ENCODE assay signal across 15 cellular contexts in genomic region chr13:42011601-42012401, GRCh38. TPM values are rescaled to one million over a fixed set of nuclear protein-coding genes. Genes with fewer than 3 reads are reported as not detected.
A peak's percentile ranks its signal among the peaks of the same experiment; 100 is the strongest.
DNase-seq lines count a peak whose midpoint lies in the region; ATAC-seq, FAIRE-seq and TF ChIP-seq lines count a peak whose summit lies in the region.
"Had no signal": no experiment of that assay in that cellular context is flagged by ENCODE, and none has a peak within 500 bp of the region (broad histone marks: within the 10 kb centered on the region; RNA-seq: fewer than 3 reads in every experiment).

No MANE protein-coding gene starts in this region.

- H3K9ac ChIP-seq in K562 (ENCODE audit: insufficient read depth in 1 of 2, low read depth in 2 of 2, low read length in 2 of 2), result peak overlapping the region in 1 of 2 experiments; percentile 55; a peak in 1 of 4 replicates

- no peaks in the 10 kb centered on the region for H3K9me3 ChIP-seq in K562 (replicated peaks; ENCODE audit: control insufficient read depth, insufficient read depth, low read depth, low read length)
- H3K9me3 ChIP-seq in gastrocnemius medialis, result no peaks in the 10 kb centered on the region

- H3K79me2 ChIP-seq in K562 (ENCODE audit: control insufficient read depth, insufficient read depth, low read length), result no peaks in the 10 kb centered on the region

- intact Hi-C loops in K562 (cut with micrococcal nuclease), result no loop called here
- intact Hi-C loops in gastrocnemius medialis (cut with DNase I; ENCODE audit: low total_unique reads), result loop anchor here (10.0 kb wide), 1 partner anchor 63 kb away; no protein-coding TSS in a partner anchor

- POLR2A ChIA-PET in K562 (lab: Yijun Ruan, JAX), result interaction anchor here (1.5 kb wide), 1 partner anchor 52 kb away, joined by 3 read pairs; no protein-coding TSS in a partner anchor

- WGBS in K562 (ENCODE audit: insufficient coverage, low coverage, missing lambda C conversion rate), result 5% methylated on average over 15 of the region's 16 CpGs

- H3K27ac ChIP-seq in K562 (ENCODE audit: extremely low read depth, low read depth, low read length), result no peak overlapping the region
- no peak overlapping the region for H3K27ac ChIP-seq in gastrocnemius medialis

- DNase-seq in HuH-7.5 (ENCODE audit: low spot score) (peak; percentile 22), K562 (ENCODE audit: extremely low read depth in 1 of 4, low spot score in 3 of 4) (peak; percentile 14 to 34 (median 24)), iPS-NIHi7 (ENCODE audit: extremely low spot score) (peak; percentile 56), gastrocnemius medialis (no peak), middle frontal gyrus (ENCODE audit: extremely low spot score, low spot score) (no peak), omental fat pad (ENCODE audit: low spot score) (no peak)
- DNase-seq: activated CD8-positive, alpha-beta T cell treated with anti-CD3 and anti-CD28 coated beads, Interleukin-2, amount 10 ng/mL, durations not matched to agents 7 days and 5 days; activated naive CD4-positive, alpha-beta T cell treated with anti-CD3 and anti-CD28 coated beads for 36 hours; caudate nucleus; left cardiac atrium; NCI-H2029; T-helper 9 cell had no signal

- peak; percentile 49 for FAIRE-seq in K562 (lab: Jason Lieb, UNC)
- FAIRE-seq: H54 had no signal

- H3K9me1 ChIP-seq in K562 (ENCODE audit: control insufficient read depth, insufficient read depth, low read length), result no peaks in the 10 kb centered on the region

- no peak for TF ChIP-seq EP300 in K562 (IDR thresholded peaks at IDR 0.05; ENCODE audit: low read length)

- H3K4me1 ChIP-seq in K562 (replicated peaks in 1 of 2; ENCODE audit: control insufficient read depth in 2 of 2, insufficient read depth in 2 of 2, low read length in 2 of 2), result peaks cover 0 to 5% of the 10 kb centered on the region in 2 experiments; a peak in 3 of 5 replicates
- peaks cover 0 to 5% of the 10 kb centered on the region in 2 donors for H3K4me1 ChIP-seq in gastrocnemius medialis

- TF ChIP-seq CTCF in K562 (IDR thresholded peaks at IDR 0.05 in 2 of 3, conservative IDR thresholded peaks at IDR 0.05 in 1 of 3; ENCODE audit: insufficient read depth in 2 of 3, low read depth in 1 of 3, low read length in 3 of 3) (no peak), gastrocnemius medialis (IDR thresholded peaks at IDR 0.05 in 4 of 5, conservative IDR thresholded peaks at IDR 0.05 in 1 of 5) (no peak), omental fat pad (IDR thresholded peaks at IDR 0.05) (no peak)

- CTCF ChIA-PET in K562 (lab: Yijun Ruan, JAX; ENCODE audit: low intra/inter-chr PET ratio), result no interaction called here

- in situ Hi-C loops in K562 (cut with MboI), result no loop called here
- in situ Hi-C loops in gastrocnemius medialis (cut with MboI; ENCODE audit: low sequenced_read_pairs in 4 of 4), result no loop called here

- TF ChIP-seq POLR2A in K562 (conservative IDR thresholded peaks at IDR 0.05), result no peak
- TF ChIP-seq POLR2A in gastrocnemius medialis (IDR thresholded peaks at IDR 0.05), result no peak

- no TSS peak for BruUV-seq in K562 (replicated peaks; lab: Mats Ljungman, UMichigan)

- H3K27me3 ChIP-seq in K562 (ENCODE audit: control insufficient read depth in 2 of 2, insufficient read depth in 2 of 2, low read length in 2 of 2) (peaks cover 4% of the 10 kb centered on the region in 2 experiments; a peak in 2 of 5 replicates), gastrocnemius medialis (no peaks in the 10 kb centered on the region)

- no peaks in the 10 kb centered on the region for H3K36me3 ChIP-seq in K562 (ENCODE audit: control insufficient read depth, insufficient read depth, low read length)
- H3K36me3 ChIP-seq in gastrocnemius medialis, result no peaks in the 10 kb centered on the region

- peak overlapping the region; percentile 71 for H3K4me2 ChIP-seq in K562 (ENCODE audit: insufficient read depth, low read length)

- ATAC-seq in K562, result peak; percentile 89
- ATAC-seq in gastrocnemius medialis, result no peak
- ATAC-seq in SK-N-SH treated with all-trans-retinoic acid at 6 μM for 48 hours, result no peak
- ATAC-seq in omental fat pad (ENCODE audit: low FRiP score), result no peak
- ATAC-seq: activated CD8-positive, alpha-beta T cell treated with anti-CD3 and anti-CD28 coated beads, Interleukin-2, amount 10 ng/mL, durations not matched to agents 7 days and 5 days; Panc1 had no signal

- H3K4me3 ChIP-seq in K562 (peak overlapping the region; percentile 10; the same call in 1 of the 2 replicates), gastrocnemius medialis (peak overlapping the region; percentile 4 to 42 (median 22))

- no peak for TF ChIP-seq RAD21 in K562 (CRISPR knock-in tag; conservative IDR thresholded peaks at IDR 0.05 in 1 of 2, IDR thresholded peaks at IDR 0.05 in 1 of 2)

- no peaks in the 10 kb centered on the region for H4K20me1 ChIP-seq in K562 (replicated peaks; ENCODE audit: control insufficient read depth, insufficient read depth, low read length)

- H2AFZ ChIP-seq in K562 (ENCODE audit: low read depth, low read length), result peak overlapping the region; percentile 77

TF ChIP-seq in K562, 482 proteins besides CTCF, POLR2A, EP300 and RAD21 (continues in another document):
- TF ChIP-seq ILK (tag; IDR thresholded peaks at IDR 0.05; ENCODE audit: borderline replicate concordance, low read depth), result no peak
- TF ChIP-seq ZC3H4 (CRISPR knock-in tag; IDR thresholded peaks at IDR 0.05; ENCODE audit: borderline replicate concordance), result no peak
- no peak for TF ChIP-seq BMI1 (IDR thresholded peaks at IDR 0.05; ENCODE audit: low read length)
- no peak for TF ChIP-seq IRF9 (tag; IDR thresholded peaks at IDR 0.05)

TF ChIP-seq in SK-N-SH treated with all-trans-retinoic acid at 6 μM for 48 hours, 23 proteins besides CTCF, POLR2A, EP300 and RAD21 (continues in another document):
- TF ChIP-seq CSDC2 (CRISPR knock-in tag; IDR thresholded peaks at IDR 0.05) (no peak), ZFP3 (CRISPR knock-in tag; IDR thresholded peaks at IDR 0.05) (no peak), ZFP30 (CRISPR knock-in tag; IDR thresholded peaks at IDR 0.05) (no peak), OSR1 (CRISPR knock-in tag; IDR thresholded peaks at IDR 0.05) (no peak), PPARA (CRISPR knock-in tag; IDR thresholded peaks at IDR 0.05; ENCODE audit: borderline replicate concordance) (no peak), SNAI2 (CRISPR knock-in tag; IDR thresholded peaks at IDR 0.05) (no peak)
- TF ChIP-seq, protein P1, sequence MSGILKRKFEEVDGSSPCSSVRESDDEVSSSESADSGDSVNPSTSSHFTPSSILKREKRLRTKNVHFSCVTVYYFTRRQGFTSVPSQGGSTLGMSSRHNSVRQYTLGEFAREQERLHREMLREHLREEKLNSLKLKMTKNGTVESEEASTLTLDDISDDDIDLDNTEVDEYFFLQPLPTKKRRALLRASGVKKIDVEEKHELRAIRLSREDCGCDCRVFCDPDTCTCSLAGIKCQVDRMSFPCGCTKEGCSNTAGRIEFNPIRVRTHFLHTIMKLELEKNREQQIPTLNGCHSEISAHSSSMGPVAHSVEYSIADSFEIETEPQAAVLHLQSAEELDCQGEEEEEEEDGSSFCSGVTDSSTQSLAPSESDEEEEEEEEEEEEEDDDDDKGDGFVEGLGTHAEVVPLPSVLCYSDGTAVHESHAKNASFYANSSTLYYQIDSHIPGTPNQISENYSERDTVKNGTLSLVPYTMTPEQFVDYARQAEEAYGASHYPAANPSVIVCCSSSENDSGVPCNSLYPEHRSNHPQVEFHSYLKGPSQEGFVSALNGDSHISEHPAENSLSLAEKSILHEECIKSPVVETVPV (CRISPR knock-in tag; IDR thresholded peaks at IDR 0.05), result no peak

RNA-seq across cellular contexts. Expression of gene DGKH, which starts 36.6 kb away (rescaled TPM):
- total RNA-seq in K562 (2011; cell fraction: chromatin; rRNA removed; ENCODE audit: low replicate concordance), result 12.5 and 31.3 TPM in 2 replicates
- total RNA-seq in K562 (2011; cell fraction: nucleolus; rRNA removed), result 5.2 and 5.9 TPM in 2 replicates
- 16.3 and 34.4 TPM in 2 replicates for total RNA-seq in K562 (2011; cell fraction: nucleoplasm; rRNA removed)
- total RNA-seq in K562 (2014; rRNA removed) (2.0 TPM in 2 replicates), K562 (2014; rRNA removed; fragmentation: Illumina TruSeq; extraction: Trizol) (4.4 and 5.7 TPM in 2 replicates), K562 (2015; rRNA removed; fragmentation: Illumina TruSeq; extraction: Trizol) (3.3 and 3.5 TPM in 2 replicates), K562 (2021) (3.9 and 4.1 TPM in 2 replicates), gastrocnemius medialis (1 to 10 TPM; 2.2 to 3.7 (median 3.0) TPM), omental fat pad (10 to 100 TPM in 3 of 4 donors, 1 to 10 TPM in 1; 9.7 to 24.7 (median 17.6) TPM)
- polyA plus RNA-seq in K562 (2011; rRNA removed) (2.7 and 3.1 TPM in 2 replicates), K562 (2014; fragmentation: Illumina TruSeq; extraction: Trizol) (2.5 and 3.6 TPM in 2 replicates), K562 (2014; fragmentation: Nextera tagmentation; extraction: Ambion mirVana) (under 1 TPM; 0.38 to 0.77 TPM), K562 (2014; rRNA removed) (1.5 and 1.6 TPM in 2 replicates)
- polyA plus RNA-seq in K562 (2011; cell fraction: cytosol; rRNA removed), result 0.76 and 1.4 TPM in 2 replicates
- 3.7 and 4.1 TPM in 2 replicates for polyA plus RNA-seq in K562 (2011; cell fraction: nucleus; rRNA removed)
- 1.5 and 1.8 TPM in 2 replicates for polyA plus RNA-seq in K562 (2012)
- polyA minus RNA-seq in K562 (2011; rRNA and poly(A)+ RNA removed), result 15.6 and 19.6 TPM in 2 replicates
- 3.5 and 3.6 TPM in 2 replicates for polyA minus RNA-seq in K562 (2011; cell fraction: cytosol; rRNA and poly(A)+ RNA removed)
- polyA minus RNA-seq in K562 (2011; cell fraction: nucleus; rRNA and poly(A)+ RNA removed), result 6.2 and 12.8 TPM in 2 replicates

RNA-seq across cellular contexts. Expression of gene VWA8, which starts 50.9 kb away (rescaled TPM):
- total RNA-seq in K562 (2011; cell fraction: chromatin; rRNA removed; ENCODE audit: low replicate concordance), result 51.5 and 98.5 TPM in 2 replicates
- 19.5 and 33.3 TPM in 2 replicates for total RNA-seq in K562 (2011; cell fraction: nucleolus; rRNA removed)
- total RNA-seq in K562 (2011; cell fraction: nucleoplasm; rRNA removed), result 28.0 and 37.8 TPM in 2 replicates
- total RNA-seq in K562 (2014; rRNA removed) (12.6 and 13.3 TPM in 2 replicates), K562 (2014; rRNA removed; fragmentation: Illumina TruSeq; extraction: Trizol) (18.1 and 18.5 TPM in 2 replicates), K562 (2015; rRNA removed; fragmentation: Illumina TruSeq; extraction: Trizol) (13.5 and 15.8 TPM in 2 replicates), K562 (2021) (17.3 and 21.5 TPM in 2 replicates), gastrocnemius medialis (10 to 100 TPM; 24.7 to 37.9 (median 29.7) TPM), omental fat pad (10 to 100 TPM; 12.4 to 24.7 (median 18.3) TPM)
- polyA plus RNA-seq in K562 (2011; rRNA removed) (12.4 and 13.2 TPM in 2 replicates), K562 (2014; fragmentation: Illumina TruSeq; extraction: Trizol) (10.2 and 13.7 TPM in 2 replicates), K562 (2014; fragmentation: Nextera tagmentation; extraction: Ambion mirVana) (1 to 10 TPM; 2.1 to 2.5 TPM), K562 (2014; rRNA removed) (7.9 and 9.1 TPM in 2 replicates)
- 3.6 and 6.2 TPM in 2 replicates for polyA plus RNA-seq in K562 (2011; cell fraction: cytosol; rRNA removed)
- polyA plus RNA-seq in K562 (2011; cell fraction: nucleus; rRNA removed), result 15.2 and 18.6 TPM in 2 replicates
- 10.8 and 11.4 TPM in 2 replicates for polyA plus RNA-seq in K562 (2012)
- polyA minus RNA-seq in K562 (2011; rRNA and poly(A)+ RNA removed), result 47.7 and 54.5 TPM in 2 replicates
- 13.7 and 14.8 TPM in 2 replicates for polyA minus RNA-seq in K562 (2011; cell fraction: cytosol; rRNA and poly(A)+ RNA removed)
- 51.6 and 66.0 TPM in 2 replicates for polyA minus RNA-seq in K562 (2011; cell fraction: nucleus; rRNA and poly(A)+ RNA removed)

Comparison
In these comparisons a context has a peak if more than half of its experiments do, and no peak if none do; other contexts are left out.
1. DNase-seq: peak in HuH-7.5 (single experiment), K562 (4 of 4) and iPS-NIHi7 (single experiment); none in gastrocnemius medialis (0 of 2), middle frontal gyrus (single experiment) and omental fat pad (single experiment).